ENCODE assay signal across 1 cellular context in genomic region chr20:56412949-56413348, GRCh38.
TF ChIP-seq lines count a peak whose summit lies in the region.

No MANE protein-coding gene starts in this region.

TF ChIP-seq in K562, 482 proteins besides CTCF, POLR2A, EP300 and RAD21:
- TF ChIP-seq SMARCA5 (IDR thresholded peaks at IDR 0.05) (peak; percentile 74), ZNF253 (CRISPR knock-in tag; conservative IDR thresholded peaks at IDR 0.05) (no peak), ZNF121 (CRISPR knock-in tag; conservative IDR thresholded peaks at IDR 0.05) (peak; percentile 99), STAT5A (IDR thresholded peaks at IDR 0.05; ENCODE audit: borderline replicate concordance, low read length) (no peak), ZBTB33 (CRISPR knock-in tag; IDR thresholded peaks at IDR 0.05) (no peak), TGIF2 (CRISPR knock-in tag; IDR thresholded peaks at IDR 0.05) (0 out of 2 replicates have a peak, but pooled peaks have one; percentile 26), BRD4 (IDR thresholded peaks at IDR 0.05) (peak; percentile 43; the same call in 1 of the 2 replicates), RBM25 (IDR thresholded peaks at IDR 0.05; ENCODE audit: low read depth, low read length, severe bottlenecking) (peak; percentile 60), BCOR (IDR thresholded peaks at IDR 0.05) (peak; percentile 85), JUND (IDR thresholded peaks at IDR 0.05; ENCODE audit: borderline replicate concordance, low read depth, low read length) (no peak), JUND (tag; IDR thresholded peaks at IDR 0.05; ENCODE audit: borderline replicate concordance, low read depth, low read length) (no peak), NFRKB (IDR thresholded peaks at IDR 0.05; ENCODE audit: low read depth) (no peak), ARNT (IDR thresholded peaks at IDR 0.05) (0 out of 4 replicates have a peak, but pooled peaks of 1 of the 2 experiments have one; percentile 57), ADNP (tag; IDR thresholded peaks at IDR 0.05) (0 out of 2 replicates have a peak, but pooled peaks have one; percentile 68), ZNF384 (IDR thresholded peaks at IDR 0.05; ENCODE audit: low read depth, low read length) (peak; percentile 82)
- TF ChIP-seq, protein P1, sequence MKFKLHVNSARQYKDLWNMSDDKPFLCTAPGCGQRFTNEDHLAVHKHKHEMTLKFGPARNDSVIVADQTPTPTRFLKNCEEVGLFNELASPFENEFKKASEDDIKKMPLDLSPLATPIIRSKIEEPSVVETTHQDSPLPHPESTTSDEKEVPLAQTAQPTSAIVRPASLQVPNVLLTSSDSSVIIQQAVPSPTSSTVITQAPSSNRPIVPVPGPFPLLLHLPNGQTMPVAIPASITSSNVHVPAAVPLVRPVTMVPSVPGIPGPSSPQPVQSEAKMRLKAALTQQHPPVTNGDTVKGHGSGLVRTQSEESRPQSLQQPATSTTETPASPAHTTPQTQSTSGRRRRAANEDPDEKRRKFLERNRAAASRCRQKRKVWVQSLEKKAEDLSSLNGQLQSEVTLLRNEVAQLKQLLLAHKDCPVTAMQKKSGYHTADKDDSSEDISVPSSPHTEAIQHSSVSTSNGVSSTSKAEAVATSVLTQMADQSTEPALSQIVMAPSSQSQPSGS (CRISPR knock-in tag; IDR thresholded peaks at IDR 0.05): no peak
